Comparison of ENCODE assay signal across 16 cellular contexts in the genomic region with DNA sequence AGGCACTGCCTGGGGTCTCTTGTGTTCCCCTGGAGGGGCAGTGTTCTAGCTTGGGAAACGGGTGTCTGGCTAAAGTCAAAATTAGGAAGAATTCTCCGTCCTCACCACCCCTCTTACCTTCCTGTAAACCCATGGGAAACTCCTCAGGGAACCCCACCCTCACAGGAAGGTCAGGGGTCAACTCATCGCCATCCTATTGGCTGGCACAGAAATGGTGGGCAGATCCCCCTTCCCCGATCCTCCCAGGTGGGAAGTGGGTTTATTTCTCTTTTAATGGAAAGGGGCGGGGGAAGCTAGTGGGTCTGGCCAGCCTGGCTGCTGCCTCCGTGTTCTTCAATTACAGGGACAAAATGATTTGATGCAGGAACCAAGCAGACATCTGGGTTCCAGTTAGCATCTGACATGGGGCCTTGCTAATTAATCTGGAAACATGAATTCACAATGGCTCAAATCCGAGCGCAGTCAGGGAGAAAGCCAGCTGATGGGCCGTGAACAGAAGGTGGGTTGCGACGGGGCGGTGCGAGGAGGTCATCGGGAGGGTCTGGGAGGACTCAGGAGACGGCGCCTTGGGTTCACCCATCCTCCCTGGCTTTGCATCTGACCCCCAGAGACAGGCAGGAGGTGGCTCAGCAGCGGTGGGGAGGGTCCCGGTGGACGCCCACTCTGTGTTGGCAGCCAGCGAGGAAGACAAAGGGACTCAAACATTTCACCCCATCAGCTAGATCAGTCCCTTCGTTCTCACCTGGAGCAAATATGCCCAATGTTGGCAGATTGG.
DNase-seq lines count a peak whose midpoint lies in the region; ATAC-seq and TF ChIP-seq lines count a peak whose summit lies in the region.
"Had no signal": no experiment of that assay in that cellular context is flagged by ENCODE, and none has a peak within 500 bp of the region (broad histone marks: within the 10 kb centered on the region; RNA-seq: fewer than 3 reads in every experiment).

No MANE protein-coding gene starts in this region.

- no peak overlapping the region for H4K12ac ChIP-seq in trophoblast cell (ENCODE audit: low read depth, low read length)

- H2AK5ac ChIP-seq in trophoblast cell (ENCODE audit: low read length): no peak overlapping the region

- no peaks in the 10 kb centered on the region for H3K9me3 Mint-ChIP-seq in GM23338
- H3K9me3 Mint-ChIP-seq in brain: no peaks in the 10 kb centered on the region
- no peaks in the 10 kb centered on the region for H3K9me3 Mint-ChIP-seq in neural crest cell
- H3K9me3 Mint-ChIP-seq in natural killer cell treated with Interleukin-12 subunit alpha and Interleukin-12 subunit beta and Interleukin-15 and Interleukin-18, amount 100 ng/mL, for 72 hours: no peaks in the 10 kb centered on the region

- no peaks in the 10 kb centered on the region for H4K20me1 ChIP-seq in GM23338 (replicated peaks; ENCODE audit: insufficient read depth)

- no peaks in the 10 kb centered on the region for H3K9me2 ChIP-seq in GM23338 (ENCODE audit: insufficient read depth)

- no peak overlapping the region for H2BK12ac ChIP-seq in trophoblast cell (ENCODE audit: low read length)

- H3K9ac ChIP-seq in trophoblast cell (ENCODE audit: low read length): no peak overlapping the region

- TF ChIP-seq CTCF in GM23338 (conservative IDR thresholded peaks at IDR 0.05; ENCODE audit: low read depth in 2 of 2): no peak
- no peak for TF ChIP-seq CTCF in brain (conservative IDR thresholded peaks at IDR 0.05)
- no peak for TF ChIP-seq CTCF in neural crest cell (conservative IDR thresholded peaks at IDR 0.05)

- H3F3A ChIP-seq in GM23338 (replicated peaks; ENCODE audit: low read depth): no peaks in the 10 kb centered on the region

- H3K79me1 ChIP-seq in trophoblast cell (ENCODE audit: low read length): no peaks in the 10 kb centered on the region

- no peak overlapping the region for H4K8ac ChIP-seq in trophoblast cell (ENCODE audit: low read depth, low read length)

- H3K9me3 ChIP-seq in trophoblast cell (ENCODE audit: insufficient read depth, low read depth, low read length): peaks cover 2% of the 10 kb centered on the region

- H3K36me3 Mint-ChIP-seq in GM23338 (ENCODE audit: low read depth): no peaks in the 10 kb centered on the region
- peaks cover 11% of the 10 kb centered on the region for H3K36me3 Mint-ChIP-seq in brain
- H3K36me3 Mint-ChIP-seq in neural crest cell (ENCODE audit: low read depth): no peaks in the 10 kb centered on the region
- H3K36me3 Mint-ChIP-seq in natural killer cell treated with Interleukin-12 subunit alpha and Interleukin-12 subunit beta and Interleukin-15 and Interleukin-18, amount 100 ng/mL, for 72 hours: no peaks in the 10 kb centered on the region

- H3K27me3 ChIP-seq in GM23338 (ENCODE audit: insufficient read depth): no peaks in the 10 kb centered on the region
- H3K27me3 ChIP-seq in trophoblast cell (ENCODE audit: insufficient read depth, low read length): no peaks in the 10 kb centered on the region

- H3K27ac ChIP-seq in GM23338 (ENCODE audit: low read depth): no peak overlapping the region
- no peak overlapping the region for H3K27ac ChIP-seq in trophoblast cell (ENCODE audit: low read depth, low read length)

- H3K27me3 Mint-ChIP-seq in GM23338 (ENCODE audit: insufficient read depth, low read depth, poor library complexity): peaks cover 5% of the 10 kb centered on the region
- peaks cover 27% of the 10 kb centered on the region for H3K27me3 Mint-ChIP-seq in brain
- H3K27me3 Mint-ChIP-seq in neural crest cell (ENCODE audit: low read depth): peaks cover 10% of the 10 kb centered on the region
- peaks cover 14 to 20% of the 10 kb centered on the region in 2 donors for H3K27me3 Mint-ChIP-seq in natural killer cell treated with Interleukin-12 subunit alpha and Interleukin-12 subunit beta and Interleukin-15 and Interleukin-18, amount 100 ng/mL, for 72 hours

- no peak overlapping the region for H2BK120ac ChIP-seq in trophoblast cell (ENCODE audit: insufficient read depth, low read length, poor library complexity)

- H3K79me2 ChIP-seq in GM23338 (replicated peaks; ENCODE audit: insufficient read depth) (no peaks in the 10 kb centered on the region), trophoblast cell (ENCODE audit: control insufficient read depth, insufficient read depth, low read length, poor library complexity) (no peaks in the 10 kb centered on the region)

- H4K91ac ChIP-seq in trophoblast cell (ENCODE audit: low read depth, low read length): no peak overlapping the region

- H3K36me3 ChIP-seq in GM23338 (ENCODE audit: insufficient read depth): no peaks in the 10 kb centered on the region
- H3K36me3 ChIP-seq in trophoblast cell (ENCODE audit: control insufficient read depth in 1 of 2, insufficient read depth in 2 of 2, low read length in 2 of 2): no peaks in the 10 kb centered on the region

- H2AFZ ChIP-seq in GM23338 (peak overlapping the region; percentile 78; the same call in 1 of the 2 replicates), trophoblast cell (ENCODE audit: insufficient read depth, low read length, poor library complexity) (no peak overlapping the region)

- no peak overlapping the region for H2BK5ac ChIP-seq in trophoblast cell (ENCODE audit: low read depth, low read length, poor library complexity)

- peak; percentile 37 for ATAC-seq in GM23338
- ATAC-seq in natural killer cell treated with Interleukin-12 subunit alpha and Interleukin-12 subunit beta and Interleukin-15 and Interleukin-18, amount 100 ng/mL, for 72 hours: no peak
- ATAC-seq: PC-3 had no signal

- DNase-seq in GM23338 (ENCODE audit: low spot score): no peak
- DNase-seq in NCI-H1694 (lab: John Stamatoyannopoulos, UW): peak; percentile 79
- DNase-seq in neural crest cell (ENCODE audit: low read depth, low spot score): no peak
- no peak for DNase-seq in ecto neural progenitor cell (ENCODE audit: low spot score)
- no peak for DNase-seq in trophoblast cell
- no peak for DNase-seq in middle frontal gyrus (ENCODE audit: extremely low spot score, low spot score)
- DNase-seq in natural killer cell treated with Interleukin-12 subunit alpha and Interleukin-12 subunit beta and Interleukin-15 and Interleukin-18, amount 100 ng/mL, for 72 hours (ENCODE audit: low spot score): no peak
- DNase-seq: C1 segment of cervical spinal cord, DMS79 treated with DMSO at 0.1 percent for 48 hours, NCI-H1092 treated with DMSO at 0.1 percent for 48 hours, NCI-H2227 treated with DMSO at 0.1 percent for 48 hours, NCI-H510A treated with DMSO at 0.1 percent for 48 hours, PC-3, RPMI8226, SHP77 treated with DMSO at 0.1 percent for 48 hours had no signal

- H3K27ac Mint-ChIP-seq in GM23338 (no peak overlapping the region), brain (peak overlapping the region; percentile 48 to 83 (median 78)), neural crest cell (ENCODE audit: unreplicated experiment) (peak overlapping the region; percentile 27)
- no peak overlapping the region for H3K27ac Mint-ChIP-seq in natural killer cell treated with Interleukin-12 subunit alpha and Interleukin-12 subunit beta and Interleukin-15 and Interleukin-18, amount 100 ng/mL, for 72 hours

- H3K4ac ChIP-seq in trophoblast cell (ENCODE audit: low read depth, low read length): no peak overlapping the region

- H3K14ac ChIP-seq in trophoblast cell (ENCODE audit: low read length): no peak overlapping the region

- H3K23ac ChIP-seq in trophoblast cell (ENCODE audit: low read length): no peak overlapping the region

- no peak overlapping the region for H3K4me2 ChIP-seq in GM23338
- no peak overlapping the region for H3K4me2 ChIP-seq in trophoblast cell (ENCODE audit: low read length)

- no peak overlapping the region for H3K4me3 Mint-ChIP-seq in GM23338
- peak overlapping the region in 1 of 5 experiments; percentile 5 for H3K4me3 Mint-ChIP-seq in brain
- H3K4me3 Mint-ChIP-seq in neural crest cell: no peak overlapping the region
- no peak overlapping the region for H3K4me3 Mint-ChIP-seq in natural killer cell treated with Interleukin-12 subunit alpha and Interleukin-12 subunit beta and Interleukin-15 and Interleukin-18, amount 100 ng/mL, for 72 hours

- H3K4me3 ChIP-seq in GM23338: no peak overlapping the region
- H3K4me3 ChIP-seq in trophoblast cell (ENCODE audit: low read depth, low read length): no peak overlapping the region

- WGBS in trophoblast cell (ENCODE audit: extremely low coverage, insufficient coverage, insufficient read length): no CpG with 5 or more reads among the region's 21 CpGs

- H3K18ac ChIP-seq in trophoblast cell (ENCODE audit: low read length): no peak overlapping the region

- H3K4me1 Mint-ChIP-seq in GM23338 (peaks cover 9% of the 10 kb centered on the region; the same call in 2 of the 3 replicates), brain (peaks cover 71% of the 10 kb centered on the region), neural crest cell (peaks cover 6% of the 10 kb centered on the region)
- H3K4me1 Mint-ChIP-seq in natural killer cell treated with Interleukin-12 subunit alpha and Interleukin-12 subunit beta and Interleukin-15 and Interleukin-18, amount 100 ng/mL, for 72 hours (ENCODE audit: low read depth in 2 of 2): no peaks in the 10 kb centered on the region

- peaks cover 9% of the 10 kb centered on the region; the same call in 1 of the 2 replicates for H3K4me1 ChIP-seq in GM23338 (ENCODE audit: insufficient read depth)
- no peaks in the 10 kb centered on the region for H3K4me1 ChIP-seq in trophoblast cell (ENCODE audit: control insufficient read depth in 1 of 2, insufficient read depth in 2 of 2, low read length in 2 of 2)

TF ChIP-seq in GM23338, 12 proteins besides CTCF, POLR2A, EP300 and RAD21 (continues in another document):
- no peak for TF ChIP-seq POLR2AphosphoS5 (IDR thresholded peaks at IDR 0.05; ENCODE audit: low read depth)
- TF ChIP-seq EZH2 (IDR thresholded peaks at IDR 0.05; ENCODE audit: low read depth, unreplicated experiment): no peak
- no peak for TF ChIP-seq ZNF331 (CRISPR knock-in tag; IDR thresholded peaks at IDR 0.05; ENCODE audit: low read depth)
- no peak for TF ChIP-seq NANOG (IDR thresholded peaks at IDR 0.05; ENCODE audit: borderline replicate concordance)
- no peak for TF ChIP-seq ZNF114 (CRISPR knock-in tag; IDR thresholded peaks at IDR 0.05)
- TF ChIP-seq, protein P1, sequence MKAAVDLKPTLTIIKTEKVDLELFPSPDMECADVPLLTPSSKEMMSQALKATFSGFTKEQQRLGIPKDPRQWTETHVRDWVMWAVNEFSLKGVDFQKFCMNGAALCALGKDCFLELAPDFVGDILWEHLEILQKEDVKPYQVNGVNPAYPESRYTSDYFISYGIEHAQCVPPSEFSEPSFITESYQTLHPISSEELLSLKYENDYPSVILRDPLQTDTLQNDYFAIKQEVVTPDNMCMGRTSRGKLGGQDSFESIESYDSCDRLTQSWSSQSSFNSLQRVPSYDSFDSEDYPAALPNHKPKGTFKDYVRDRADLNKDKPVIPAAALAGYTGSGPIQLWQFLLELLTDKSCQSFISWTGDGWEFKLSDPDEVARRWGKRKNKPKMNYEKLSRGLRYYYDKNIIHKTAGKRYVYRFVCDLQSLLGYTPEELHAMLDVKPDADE (IDR thresholded peaks at IDR 0.05): no peak
- TF ChIP-seq CREB1 (CRISPR knock-in tag; IDR thresholded peaks at IDR 0.05; ENCODE audit: low read depth): no peak
- no peak for TF ChIP-seq EZH2phosphoT487 (IDR thresholded peaks at IDR 0.05; ENCODE audit: unreplicated experiment)

Comparison
In these comparisons a context has a peak if more than half of its experiments do, and no peak if none do; other contexts are left out.
1. H3K27ac Mint-ChIP-seq: peak in brain (5 of 5) and neural crest cell (single experiment); none in GM23338 (single experiment) and natural killer cell treated with Interleukin-12 subunit alpha and Interleukin-12 subunit beta and Interleukin-15 and Interleukin-18, amount 100 ng/mL, for 72 hours (0 of 2).